ENCODE assay signal across 25 cellular contexts in genomic region chr2:226483143-226483542, GRCh38.
DNase-seq lines count a peak whose midpoint lies in the region; ATAC-seq, FAIRE-seq and TF ChIP-seq lines count a peak whose summit lies in the region.
"Had no signal": no experiment of that assay in that cellular context is flagged by ENCODE, and none has a peak within 500 bp of the region (broad histone marks: within the 10 kb centered on the region; RNA-seq: fewer than 3 reads in every experiment).

No MANE protein-coding gene starts in this region.

- no peak overlapping the region for H2AFZ ChIP-seq in keratinocyte (ENCODE audit: control insufficient read depth, low read length)

- FAIRE-seq in keratinocyte (lab: Jason Lieb, UNC), result peak; percentile 23
- FAIRE-seq: H54, islet of Langerhans, small intestine had no signal

- no peaks in the 10 kb centered on the region for H4K20me1 ChIP-seq in keratinocyte (ENCODE audit: control insufficient read depth, extremely low read depth, insufficient read depth, low read length)

- H3K27me3 ChIP-seq in keratinocyte (ENCODE audit: control insufficient read depth, extremely low read depth, insufficient read depth, low read length), result no peaks in the 10 kb centered on the region
- H3K27me3 ChIP-seq in brain microvascular endothelial cell (replicated peaks), result no peaks in the 10 kb centered on the region
- H3K27me3 ChIP-seq in left lung, result no peaks in the 10 kb centered on the region

- TF ChIP-seq CTCF in keratinocyte (optimal IDR thresholded peaks at IDR 0.05 in 1 of 3, IDR thresholded peaks at IDR 0.05 in 1 of 3, conservative IDR thresholded peaks at IDR 0.05 in 1 of 3; ENCODE audit: extremely low read depth in 1 of 3, insufficient read depth in 2 of 3, low read length in 3 of 3) (no peak), brain microvascular endothelial cell (IDR thresholded peaks at IDR 0.05; ENCODE audit: low read depth, low read length, missing control alignments) (no peak), left lung (IDR thresholded peaks at IDR 0.05) (no peak)

- H3K36me3 Mint-ChIP-seq in activated naive CD8-positive, alpha-beta T cell treated with anti-CD3 and anti-CD28 coated beads, Interleukin-2, amount 50 U/mL, for 24 hours (ENCODE audit: low read depth), result no peaks in the 10 kb centered on the region
- no peaks in the 10 kb centered on the region for H3K36me3 Mint-ChIP-seq in activated naive CD8-positive, alpha-beta T cell treated with anti-CD3 and anti-CD28 coated beads for 36 hours
- H3K36me3 Mint-ChIP-seq: CD4-positive, CD25-positive, alpha-beta regulatory T cell; naive thymus-derived CD4-positive, alpha-beta T cell had no signal

- H3K36me3 ChIP-seq in keratinocyte (ENCODE audit: control insufficient read depth in 2 of 2, extremely low read depth in 1 of 2, insufficient read depth in 2 of 2, low read length in 2 of 2) (no peaks in the 10 kb centered on the region), brain microvascular endothelial cell (replicated peaks) (no peaks in the 10 kb centered on the region), left lung (no peaks in the 10 kb centered on the region)
- H3K36me3 ChIP-seq: prostate gland had no signal

- peaks cover 5% of the 10 kb centered on the region for H3K4me1 Mint-ChIP-seq in activated naive CD8-positive, alpha-beta T cell treated with anti-CD3 and anti-CD28 coated beads, Interleukin-2, amount 50 U/mL, for 24 hours
- H3K4me1 Mint-ChIP-seq in activated naive CD8-positive, alpha-beta T cell treated with anti-CD3 and anti-CD28 coated beads for 36 hours, result no peaks in the 10 kb centered on the region
- H3K4me1 Mint-ChIP-seq: CD4-positive, CD25-positive, alpha-beta regulatory T cell had no signal

- H3K27ac Mint-ChIP-seq in activated naive CD8-positive, alpha-beta T cell treated with anti-CD3 and anti-CD28 coated beads, Interleukin-2, amount 50 U/mL, for 24 hours, result no peak overlapping the region
- H3K27ac Mint-ChIP-seq in activated naive CD8-positive, alpha-beta T cell treated with anti-CD3 and anti-CD28 coated beads for 36 hours, result no peak overlapping the region
- H3K27ac Mint-ChIP-seq: activated T-cell treated with anti-CD3 and anti-CD28 coated beads, Interleukin-2, amount 50 U/mL, for 72 hours; CD4-positive, CD25-positive, alpha-beta regulatory T cell; naive thymus-derived CD4-positive, alpha-beta T cell had no signal

- H3K9me1 ChIP-seq in keratinocyte (ENCODE audit: control insufficient read depth, extremely low read depth, insufficient read depth, low read length), result no peaks in the 10 kb centered on the region

- DNase-seq in activated naive CD8-positive, alpha-beta T cell treated with anti-CD3 and anti-CD28 coated beads, Interleukin-2, amount 50 U/mL, for 24 hours, result no peak
- DNase-seq in activated naive CD8-positive, alpha-beta T cell treated with anti-CD3 and anti-CD28 coated beads for 36 hours, result no peak
- DNase-seq in amniotic epithelial cell (ENCODE audit: low read depth) (peak; percentile 52), keratinocyte (ENCODE audit: low read depth, low spot score) (no peak), brain microvascular endothelial cell (no peak), left lung (no peak), NCI-H446 treated with DMSO at 0.1 percent for 48 hours (lab: John Stamatoyannopoulos, UW) (no peak)
- DNase-seq: activated CD4-positive, CD25-positive, alpha-beta regulatory T cell; activated CD8-positive, alpha-beta memory T cell treated with anti-CD3 and anti-CD28 coated beads for 24 hours; activated T-cell treated with anti-CD3 and anti-CD28 coated beads, Interleukin-2, amount 50 U/mL, for 72 hours; CD4-positive, CD25-positive, alpha-beta regulatory T cell; effector CD4-positive, alpha-beta T cell; head of caudate nucleus; KG1; naive thymus-derived CD4-positive, alpha-beta T cell; NCI-H2081 treated with DMSO at 0.1 percent for 48 hours; NCI-H526 treated with DMSO at 0.1 percent for 48 hours; SIG-M5; small intestine; stimulated activated CD8-positive, alpha-beta memory T cell treated with anti-CD3 and anti-CD28 coated beads, Interleukin-4, amount 100 ng/mL, for 48 hours; substantia nigra had no signal

- no peak overlapping the region for H3K4me2 ChIP-seq in keratinocyte (ENCODE audit: control insufficient read depth, extremely low read depth, insufficient read depth, low read depth, low read length)

- H3K4me1 ChIP-seq in keratinocyte (ENCODE audit: control insufficient read depth, extremely low read depth, insufficient read depth, low read length) (peaks cover 8% of the 10 kb centered on the region), left lung (peaks cover 0 to 2% of the 10 kb centered on the region in 2 donors)
- H3K4me1 ChIP-seq: prostate gland had no signal

- H3K4me3 Mint-ChIP-seq in activated naive CD8-positive, alpha-beta T cell treated with anti-CD3 and anti-CD28 coated beads, Interleukin-2, amount 50 U/mL, for 24 hours, result no peak overlapping the region
- no peak overlapping the region for H3K4me3 Mint-ChIP-seq in activated naive CD8-positive, alpha-beta T cell treated with anti-CD3 and anti-CD28 coated beads for 36 hours
- H3K4me3 Mint-ChIP-seq: activated T-cell treated with anti-CD3 and anti-CD28 coated beads, Interleukin-2, amount 50 U/mL, for 72 hours; CD4-positive, CD25-positive, alpha-beta regulatory T cell; naive thymus-derived CD4-positive, alpha-beta T cell had no signal

- H3K9me3 ChIP-seq in keratinocyte (ENCODE audit: control insufficient read depth, low read depth, low read length), result no peaks in the 10 kb centered on the region
- no peaks in the 10 kb centered on the region for H3K9me3 ChIP-seq in left lung
- H3K9me3 ChIP-seq: prostate gland had no signal

- dilution Hi-C loops in keratinocyte (cut with MboI; ENCODE audit: extremely low pct_ligation_motif_present, low sequenced_read_pairs), result no loop called here

- no peak overlapping the region for H3K9ac ChIP-seq in keratinocyte (ENCODE audit: control insufficient read depth, extremely low read depth, insufficient read depth, low read length)

- intact Hi-C loops in left lung (cut with DNase I), result no loop called here

- in situ Hi-C loops in brain microvascular endothelial cell (cut with HindIII; ENCODE audit: low pct_ligation_motif_present, low sequenced_read_pairs), result no loop called here

- no peaks in the 10 kb centered on the region for H3K79me2 ChIP-seq in keratinocyte (ENCODE audit: control insufficient read depth, insufficient read depth, low read length)

- H3K9me3 Mint-ChIP-seq in activated naive CD8-positive, alpha-beta T cell treated with anti-CD3 and anti-CD28 coated beads, Interleukin-2, amount 50 U/mL, for 24 hours, result no peaks in the 10 kb centered on the region
- H3K9me3 Mint-ChIP-seq in activated naive CD8-positive, alpha-beta T cell treated with anti-CD3 and anti-CD28 coated beads for 36 hours, result no peaks in the 10 kb centered on the region
- H3K9me3 Mint-ChIP-seq: activated T-cell treated with anti-CD3 and anti-CD28 coated beads, Interleukin-2, amount 50 U/mL, for 72 hours; CD4-positive, CD25-positive, alpha-beta regulatory T cell had no signal

- peaks cover 10% of the 10 kb centered on the region for H3K27me3 Mint-ChIP-seq in activated naive CD8-positive, alpha-beta T cell treated with anti-CD3 and anti-CD28 coated beads, Interleukin-2, amount 50 U/mL, for 24 hours
- peaks cover 30% of the 10 kb centered on the region for H3K27me3 Mint-ChIP-seq in activated naive CD8-positive, alpha-beta T cell treated with anti-CD3 and anti-CD28 coated beads for 36 hours
- H3K27me3 Mint-ChIP-seq: CD4-positive, CD25-positive, alpha-beta regulatory T cell had no signal

- ATAC-seq in activated naive CD8-positive, alpha-beta T cell treated with anti-CD3 and anti-CD28 coated beads, Interleukin-2, amount 50 U/mL, for 24 hours, result peak; percentile 41
- no peak for ATAC-seq in GM21423 (IDR thresholded peaks at IDR 0.05; ENCODE audit: unreplicated experiment)
- no peak for ATAC-seq in left lung
- ATAC-seq: activated T-cell treated with anti-CD3 and anti-CD28 coated beads, Interleukin-2, amount 50 U/mL, for 72 hours; naive thymus-derived CD4-positive, alpha-beta T cell had no signal

- H3K27ac ChIP-seq in keratinocyte (ENCODE audit: control insufficient read depth, insufficient read depth, low read length) (no peak overlapping the region), brain microvascular endothelial cell (no peak overlapping the region), left lung (no peak overlapping the region)
- H3K27ac ChIP-seq: prostate gland had no signal

- H3K4me3 ChIP-seq in keratinocyte (ENCODE audit: control insufficient read depth in 2 of 3, extremely low read depth in 1 of 3, insufficient read depth in 2 of 3, low read depth in 1 of 3, low read length in 3 of 3) (no peak overlapping the region), brain microvascular endothelial cell (ENCODE audit: low read depth, low read length) (no peak overlapping the region), left lung (no peak overlapping the region)
- H3K4me3 ChIP-seq: prostate gland had no signal
